ENCODE assay signal across 1 cellular context in the genomic region with DNA sequence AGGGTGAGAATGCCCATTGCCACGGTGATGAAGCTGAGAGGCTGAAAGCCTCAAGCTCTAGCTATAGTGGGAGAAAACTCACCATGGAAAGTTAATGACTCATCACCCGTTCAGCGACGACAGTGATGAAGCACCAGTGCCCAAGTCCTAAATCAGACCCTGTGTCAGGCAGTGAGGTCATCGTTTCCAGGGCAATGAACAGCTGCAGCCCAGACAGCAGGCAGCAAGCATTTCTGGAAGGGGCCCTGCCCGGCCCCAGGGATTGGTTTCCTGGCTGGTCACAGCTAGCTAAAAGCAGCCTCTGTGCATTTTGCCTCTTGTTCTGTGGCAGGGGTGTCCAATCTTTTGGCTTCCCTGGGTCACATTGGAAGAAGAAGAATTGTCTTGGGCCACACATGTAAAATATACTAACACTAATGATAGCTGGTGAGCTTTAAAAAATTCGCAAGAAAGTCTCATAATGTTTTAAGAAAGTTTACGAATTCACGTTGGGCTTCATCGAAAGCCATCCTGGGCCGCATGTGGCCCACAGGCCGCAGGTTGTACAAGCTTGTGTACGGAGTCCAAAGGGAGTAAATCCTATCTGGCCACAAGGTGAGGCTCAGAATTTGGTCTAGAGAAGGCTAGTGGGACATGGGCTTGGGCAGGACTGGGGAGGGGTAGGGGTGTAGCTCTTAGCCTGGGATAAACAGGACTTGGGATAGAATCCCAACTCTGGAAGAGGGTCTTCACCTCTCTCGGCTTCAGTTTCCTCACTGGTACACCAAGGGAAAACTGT.
TF ChIP-seq lines count a peak whose summit lies in the region.

No MANE protein-coding gene starts in this region.

TF ChIP-seq in HCT116, 20 proteins besides CTCF, POLR2A, EP300 and RAD21 (continued from another document):
- TF ChIP-seq, protein P1, sequence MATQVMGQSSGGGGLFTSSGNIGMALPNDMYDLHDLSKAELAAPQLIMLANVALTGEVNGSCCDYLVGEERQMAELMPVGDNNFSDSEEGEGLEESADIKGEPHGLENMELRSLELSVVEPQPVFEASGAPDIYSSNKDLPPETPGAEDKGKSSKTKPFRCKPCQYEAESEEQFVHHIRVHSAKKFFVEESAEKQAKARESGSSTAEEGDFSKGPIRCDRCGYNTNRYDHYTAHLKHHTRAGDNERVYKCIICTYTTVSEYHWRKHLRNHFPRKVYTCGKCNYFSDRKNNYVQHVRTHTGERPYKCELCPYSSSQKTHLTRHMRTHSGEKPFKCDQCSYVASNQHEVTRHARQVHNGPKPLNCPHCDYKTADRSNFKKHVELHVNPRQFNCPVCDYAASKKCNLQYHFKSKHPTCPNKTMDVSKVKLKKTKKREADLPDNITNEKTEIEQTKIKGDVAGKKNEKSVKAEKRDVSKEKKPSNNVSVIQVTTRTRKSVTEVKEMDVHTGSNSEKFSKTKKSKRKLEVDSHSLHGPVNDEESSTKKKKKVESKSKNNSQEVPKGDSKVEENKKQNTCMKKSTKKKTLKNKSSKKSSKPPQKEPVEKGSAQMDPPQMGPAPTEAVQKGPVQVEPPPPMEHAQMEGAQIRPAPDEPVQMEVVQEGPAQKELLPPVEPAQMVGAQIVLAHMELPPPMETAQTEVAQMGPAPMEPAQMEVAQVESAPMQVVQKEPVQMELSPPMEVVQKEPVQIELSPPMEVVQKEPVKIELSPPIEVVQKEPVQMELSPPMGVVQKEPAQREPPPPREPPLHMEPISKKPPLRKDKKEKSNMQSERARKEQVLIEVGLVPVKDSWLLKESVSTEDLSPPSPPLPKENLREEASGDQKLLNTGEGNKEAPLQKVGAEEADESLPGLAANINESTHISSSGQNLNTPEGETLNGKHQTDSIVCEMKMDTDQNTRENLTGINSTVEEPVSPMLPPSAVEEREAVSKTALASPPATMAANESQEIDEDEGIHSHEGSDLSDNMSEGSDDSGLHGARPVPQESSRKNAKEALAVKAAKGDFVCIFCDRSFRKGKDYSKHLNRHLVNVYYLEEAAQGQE (IDR thresholded peaks at IDR 0.05; ENCODE audit: low read depth), result no peak
- TF ChIP-seq SIN3A (IDR thresholded peaks at IDR 0.05; ENCODE audit: low read depth) (no peak), ZFX (IDR thresholded peaks at IDR 0.05) (no peak), EZH2 (IDR thresholded peaks at IDR 0.05) (no peak)
- TF ChIP-seq, protein P2, sequence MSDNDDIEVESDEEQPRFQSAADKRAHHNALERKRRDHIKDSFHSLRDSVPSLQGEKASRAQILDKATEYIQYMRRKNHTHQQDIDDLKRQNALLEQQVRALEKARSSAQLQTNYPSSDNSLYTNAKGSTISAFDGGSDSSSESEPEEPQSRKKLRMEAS (IDR thresholded peaks at IDR 0.05), result 0 out of 2 replicates have a peak, but pooled peaks have one; percentile 18
- TF ChIP-seq, protein P3, sequence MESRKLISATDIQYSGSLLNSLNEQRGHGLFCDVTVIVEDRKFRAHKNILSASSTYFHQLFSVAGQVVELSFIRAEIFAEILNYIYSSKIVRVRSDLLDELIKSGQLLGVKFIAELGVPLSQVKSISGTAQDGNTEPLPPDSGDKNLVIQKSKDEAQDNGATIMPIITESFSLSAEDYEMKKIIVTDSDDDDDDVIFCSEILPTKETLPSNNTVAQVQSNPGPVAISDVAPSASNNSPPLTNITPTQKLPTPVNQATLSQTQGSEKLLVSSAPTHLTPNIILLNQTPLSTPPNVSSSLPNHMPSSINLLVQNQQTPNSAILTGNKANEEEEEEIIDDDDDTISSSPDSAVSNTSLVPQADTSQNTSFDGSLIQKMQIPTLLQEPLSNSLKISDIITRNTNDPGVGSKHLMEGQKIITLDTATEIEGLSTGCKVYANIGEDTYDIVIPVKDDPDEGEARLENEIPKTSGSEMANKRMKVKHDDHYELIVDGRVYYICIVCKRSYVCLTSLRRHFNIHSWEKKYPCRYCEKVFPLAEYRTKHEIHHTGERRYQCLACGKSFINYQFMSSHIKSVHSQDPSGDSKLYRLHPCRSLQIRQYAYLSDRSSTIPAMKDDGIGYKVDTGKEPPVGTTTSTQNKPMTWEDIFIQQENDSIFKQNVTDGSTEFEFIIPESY (IDR thresholded peaks at IDR 0.05; ENCODE audit: extremely low read depth, insufficient replicate concordance, low read length), result no peak
